Comparison of ENCODE assay signal across 8 cellular contexts in the genomic region with DNA sequence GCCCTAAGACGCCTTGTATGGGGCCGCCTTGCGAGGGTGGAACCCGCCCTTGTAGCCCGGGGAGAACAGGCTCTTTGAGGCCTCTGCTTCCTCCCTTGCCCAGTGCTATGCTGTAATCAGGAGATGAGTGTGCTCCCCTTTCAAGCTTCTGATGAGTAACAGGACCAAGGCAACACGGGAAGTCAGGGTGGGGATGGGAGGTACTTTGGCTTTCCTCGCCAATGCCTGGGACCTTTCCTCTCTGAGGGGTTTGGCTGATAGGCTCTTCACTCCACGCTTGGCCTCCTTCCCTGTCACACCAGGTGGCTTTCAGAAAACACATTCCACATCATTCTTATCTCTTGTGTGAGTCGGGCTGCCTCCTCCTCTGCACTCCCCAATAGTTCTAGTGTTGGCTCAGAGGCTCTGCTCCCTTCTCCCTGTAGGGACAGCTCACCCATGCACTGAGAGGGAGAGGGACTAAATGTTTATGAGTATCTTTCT.
A peak's percentile ranks its signal among the peaks of the same experiment; 100 is the strongest.
DNase-seq lines count a peak whose midpoint lies in the region; ATAC-seq and TF ChIP-seq lines count a peak whose summit lies in the region.

No MANE protein-coding gene starts in this region.

- no peaks in the 10 kb centered on the region for H3K4me1 ChIP-seq in hepatocyte (ENCODE audit: insufficient read depth)
- H3K4me1 ChIP-seq in trophoblast cell (ENCODE audit: control insufficient read depth in 1 of 2, insufficient read depth in 2 of 2, low read length in 2 of 2): no peaks in the 10 kb centered on the region

- H2BK120ac ChIP-seq in trophoblast cell (ENCODE audit: insufficient read depth, low read length, poor library complexity): no peak overlapping the region

- H4K91ac ChIP-seq in trophoblast cell (ENCODE audit: low read depth, low read length): no peak overlapping the region

- H3K27ac ChIP-seq in hepatocyte (no peak overlapping the region), trophoblast cell (ENCODE audit: low read depth, low read length) (no peak overlapping the region)

- H3K18ac ChIP-seq in trophoblast cell (ENCODE audit: low read length): no peak overlapping the region

- H3K79me1 ChIP-seq in trophoblast cell (ENCODE audit: low read length): no peaks in the 10 kb centered on the region

- H2BK5ac ChIP-seq in trophoblast cell (ENCODE audit: low read depth, low read length, poor library complexity): no peak overlapping the region

- H3K4me2 ChIP-seq in hepatocyte: no peak overlapping the region
- H3K4me2 ChIP-seq in trophoblast cell (ENCODE audit: low read length): no peak overlapping the region

- peak overlapping the region in 1 of 4 donors; percentile 61 for H3K4me3 Mint-ChIP-seq in IgD-negative memory B cell
- H3K4me3 Mint-ChIP-seq in activated naive CD4-positive, alpha-beta T cell treated with anti-CD3 and anti-CD28 coated beads, Interleukin-2, amount 10 ng/mL, durations not matched to agents 7 days and 5 days: no peak overlapping the region

- 64% methylated on average over 9 of the region's 9 CpGs for WGBS in hepatocyte (ENCODE audit: low lambda C conversion rate, missing lambda C conversion rate)
- WGBS in trophoblast cell (ENCODE audit: extremely low coverage, insufficient coverage, insufficient read length): no CpG with 5 or more reads among the region's 9 CpGs

- ATAC-seq in HG03378 (IDR thresholded peaks at IDR 0.05; ENCODE audit: unreplicated experiment) (no peak), HG02763 (IDR thresholded peaks at IDR 0.05; ENCODE audit: unreplicated experiment) (no peak)

- H3K4me1 Mint-ChIP-seq in IgD-negative memory B cell: peaks cover 22 to 28% (median 28%) of the 10 kb centered on the region in 3 donors
- H3K4me1 Mint-ChIP-seq in activated naive CD4-positive, alpha-beta T cell treated with anti-CD3 and anti-CD28 coated beads, Interleukin-2, amount 10 ng/mL, durations not matched to agents 7 days and 5 days: peaks cover 74% of the 10 kb centered on the region

- H4K20me1 ChIP-seq in hepatocyte (ENCODE audit: insufficient read depth, poor library complexity, severe bottlenecking): no peaks in the 10 kb centered on the region

- no peaks in the 10 kb centered on the region for H3K36me3 ChIP-seq in hepatocyte (replicated peaks; ENCODE audit: insufficient read depth, low read depth)
- no peaks in the 10 kb centered on the region for H3K36me3 ChIP-seq in trophoblast cell (ENCODE audit: control insufficient read depth in 1 of 2, insufficient read depth in 2 of 2, low read length in 2 of 2)

- no peaks in the 10 kb centered on the region for H3K36me3 Mint-ChIP-seq in IgD-negative memory B cell
- peaks cover 30% of the 10 kb centered on the region for H3K36me3 Mint-ChIP-seq in activated naive CD4-positive, alpha-beta T cell treated with anti-CD3 and anti-CD28 coated beads, Interleukin-2, amount 10 ng/mL, durations not matched to agents 7 days and 5 days

- no peak overlapping the region for H4K8ac ChIP-seq in trophoblast cell (ENCODE audit: low read depth, low read length)

- peak overlapping the region in 2 of 3 donors; percentile 59 to 90 for H3K27ac Mint-ChIP-seq in IgD-negative memory B cell
- peak overlapping the region; percentile 85 for H3K27ac Mint-ChIP-seq in activated naive CD4-positive, alpha-beta T cell treated with anti-CD3 and anti-CD28 coated beads, Interleukin-2, amount 10 ng/mL, durations not matched to agents 7 days and 5 days

- H4K12ac ChIP-seq in trophoblast cell (ENCODE audit: low read depth, low read length): no peak overlapping the region

- H3K14ac ChIP-seq in trophoblast cell (ENCODE audit: low read length): no peak overlapping the region

- H3K27me3 ChIP-seq in hepatocyte (no peaks in the 10 kb centered on the region), trophoblast cell (ENCODE audit: insufficient read depth, low read length) (no peaks in the 10 kb centered on the region)

- H3K9me3 ChIP-seq in hepatocyte (ENCODE audit: low read depth): no peaks in the 10 kb centered on the region
- no peaks in the 10 kb centered on the region for H3K9me3 ChIP-seq in trophoblast cell (ENCODE audit: insufficient read depth, low read depth, low read length)

- no peak overlapping the region for H2AK5ac ChIP-seq in trophoblast cell (ENCODE audit: low read length)

- DNase-seq in A172 (ENCODE audit: low spot score) (peak; percentile 100), hepatocyte (ENCODE audit: low spot score) (peak; percentile 34), trophoblast cell (no peak), dedifferentiated amniotic fluid mesenchymal stem cell (ENCODE audit: extremely low spot score) (no peak)
- peak; percentile 36 for DNase-seq in activated naive CD4-positive, alpha-beta T cell treated with anti-CD3 and anti-CD28 coated beads, Interleukin-2, amount 10 ng/mL, durations not matched to agents 7 days and 5 days

- H2BK12ac ChIP-seq in trophoblast cell (ENCODE audit: low read length): no peak overlapping the region

- CTCF ChIA-PET in activated naive CD4-positive, alpha-beta T cell treated with anti-CD3 and anti-CD28 coated beads, Interleukin-2, amount 10 ng/mL, durations not matched to agents 7 days and 5 days (lab: Charles Lee): no interaction called here

- no peaks in the 10 kb centered on the region for H3K79me2 ChIP-seq in hepatocyte
- H3K79me2 ChIP-seq in trophoblast cell (ENCODE audit: control insufficient read depth, insufficient read depth, low read length, poor library complexity): no peaks in the 10 kb centered on the region

- peaks cover 0 to 3% (median 0%) of the 10 kb centered on the region in 3 donors for H3K9me3 Mint-ChIP-seq in IgD-negative memory B cell
- H3K9me3 Mint-ChIP-seq in activated naive CD4-positive, alpha-beta T cell treated with anti-CD3 and anti-CD28 coated beads, Interleukin-2, amount 10 ng/mL, durations not matched to agents 7 days and 5 days: peaks cover 13% of the 10 kb centered on the region

- no peak overlapping the region for H3K4ac ChIP-seq in trophoblast cell (ENCODE audit: low read depth, low read length)

- H2AFZ ChIP-seq in hepatocyte (no peak overlapping the region), trophoblast cell (ENCODE audit: insufficient read depth, low read length, poor library complexity) (no peak overlapping the region)

- H3K9me2 ChIP-seq in hepatocyte (replicated peaks; ENCODE audit: insufficient read depth): no peaks in the 10 kb centered on the region

- H3K23ac ChIP-seq in trophoblast cell (ENCODE audit: low read length): no peak overlapping the region

- no peak overlapping the region for H3K9ac ChIP-seq in trophoblast cell (ENCODE audit: low read length)

- TF ChIP-seq CTCF in hepatocyte (IDR thresholded peaks at IDR 0.05; ENCODE audit: poor library complexity): no peak

- H3K4me3 ChIP-seq in hepatocyte (no peak overlapping the region), trophoblast cell (ENCODE audit: low read depth, low read length) (no peak overlapping the region)

- H3K27me3 Mint-ChIP-seq in IgD-negative memory B cell: no peaks in the 10 kb centered on the region
- H3K27me3 Mint-ChIP-seq in activated naive CD4-positive, alpha-beta T cell treated with anti-CD3 and anti-CD28 coated beads, Interleukin-2, amount 10 ng/mL, durations not matched to agents 7 days and 5 days: no peaks in the 10 kb centered on the region

Comparison
In these comparisons a context has a peak if more than half of its experiments do, and no peak if none do; other contexts are left out.
1. DNase-seq: peak in A172 (single experiment), activated naive CD4-positive, alpha-beta T cell treated with anti-CD3 and anti-CD28 coated beads, Interleukin-2, amount 10 ng/mL, durations not matched to agents 7 days and 5 days (single experiment) and hepatocyte (single experiment); none in trophoblast cell (0 of 2) and dedifferentiated amniotic fluid mesenchymal stem cell (single experiment).